In genomic region chr1:167659440-167659839, GRCh38 we compare ENCODE assay signal across 13 cellular contexts. TPM values are rescaled to one million over a fixed set of nuclear protein-coding genes. Genes with fewer than 3 reads are reported as not detected.
DNase-seq lines count a peak whose midpoint lies in the region; ATAC-seq and TF ChIP-seq lines count a peak whose summit lies in the region.
"Had no signal": no experiment of that assay in that cellular context is flagged by ENCODE, and none has a peak within 500 bp of the region (broad histone marks: within the 10 kb centered on the region; RNA-seq: fewer than 3 reads in every experiment).

No MANE protein-coding gene starts in this region.

- DNase-seq in heart right ventricle (no peak), left cardiac atrium (no peak), lung microvascular endothelial cell (ENCODE audit: low read depth in 2 of 2) (peak; percentile 17 to 54), stomach (no peak), DMS79 treated with DMSO at 0.1 percent for 48 hours (lab: John Stamatoyannopoulos, UW) (no peak), DMS79 (lab: John Stamatoyannopoulos, UW) (no peak)
- DNase-seq in activated CD8-positive, alpha-beta T cell treated with anti-CD3 and anti-CD28 coated beads, Interleukin-2, amount 10 ng/mL, durations not matched to agents 7 days and 5 days, result no peak
- DNase-seq: activated CD8-positive, alpha-beta memory T cell treated with anti-CD3 and anti-CD28 coated beads, Interleukin-2, amount 50 U/mL, for 4 hours; head of caudate nucleus; lower lobe of right lung; NCI-H1436; NCI-H69 had no signal

- H3K4me3 ChIP-seq in heart right ventricle (no peak overlapping the region), stomach (no peak overlapping the region)
- H3K4me3 ChIP-seq: lower lobe of right lung had no signal

- H3K4me3 Mint-ChIP-seq in activated CD8-positive, alpha-beta T cell treated with anti-CD3 and anti-CD28 coated beads, Interleukin-2, amount 10 ng/mL, durations not matched to agents 7 days and 5 days, result no peak overlapping the region

- WGBS in heart right ventricle, 2 donors, result 26 to 34% methylated on average over 2 of the region's 2 CpGs
- 33 to 49% (median 45%) methylated on average over 2 of the region's 2 CpGs for WGBS in stomach, 5 donors

- POLR2A ChIA-PET in activated CD8-positive, alpha-beta T cell treated with anti-CD3 and anti-CD28 coated beads, Interleukin-2, amount 10 ng/mL, durations not matched to agents 7 days and 5 days (lab: Charles Lee), result interaction anchor here (1.4 kb wide), 1 partner anchor 14 kb away, joined by 4 read pairs; no protein-coding TSS in a partner anchor

- TF ChIP-seq EP300 in stomach (IDR thresholded peaks at IDR 0.05), result no peak

- H3K27ac Mint-ChIP-seq in activated CD8-positive, alpha-beta T cell treated with anti-CD3 and anti-CD28 coated beads, Interleukin-2, amount 10 ng/mL, durations not matched to agents 7 days and 5 days, result peak overlapping the region; percentile 50

- intact Hi-C loops in heart right ventricle (cut with DNase I) (no loop called here), left cardiac atrium (cut with DNase I) (no loop called here), stomach (cut with DNase I; ENCODE audit: low total_unique reads) (no loop called here)

- TF ChIP-seq POLR2A in stomach (IDR thresholded peaks at IDR 0.05), result no peak

- peaks cover 0 to 29% (median 0%) of the 10 kb centered on the region in 9 donors for H3K36me3 ChIP-seq in heart right ventricle
- H3K36me3 ChIP-seq in stomach, result no peaks in the 10 kb centered on the region
- H3K36me3 ChIP-seq: lower lobe of right lung had no signal

- peaks cover 24 to 100% (median 100%) of the 10 kb centered on the region in 9 donors for H3K4me1 ChIP-seq in heart right ventricle
- H3K4me1 ChIP-seq in stomach, result peaks cover 27 to 94% (median 47%) of the 10 kb centered on the region in 4 donors

- no peaks in the 10 kb centered on the region for H3K27me3 Mint-ChIP-seq in activated CD8-positive, alpha-beta T cell treated with anti-CD3 and anti-CD28 coated beads, Interleukin-2, amount 10 ng/mL, durations not matched to agents 7 days and 5 days (ENCODE audit: low read depth)

- TF ChIP-seq CTCF in heart right ventricle (IDR thresholded peaks at IDR 0.05), result no peak
- no peak for TF ChIP-seq CTCF in stomach (IDR thresholded peaks at IDR 0.05)

- H3K9me3 ChIP-seq in heart right ventricle (no peaks in the 10 kb centered on the region), stomach (no peaks in the 10 kb centered on the region)
- H3K9me3 ChIP-seq: lower lobe of right lung had no signal

- H3K9me3 Mint-ChIP-seq in activated CD8-positive, alpha-beta T cell treated with anti-CD3 and anti-CD28 coated beads, Interleukin-2, amount 10 ng/mL, durations not matched to agents 7 days and 5 days (ENCODE audit: insufficient read depth), result no peaks in the 10 kb centered on the region

- H3K36me3 Mint-ChIP-seq in activated CD8-positive, alpha-beta T cell treated with anti-CD3 and anti-CD28 coated beads, Interleukin-2, amount 10 ng/mL, durations not matched to agents 7 days and 5 days (ENCODE audit: low read depth), result peaks cover 59% of the 10 kb centered on the region

- H3K4me1 Mint-ChIP-seq in activated CD8-positive, alpha-beta T cell treated with anti-CD3 and anti-CD28 coated beads, Interleukin-2, amount 10 ng/mL, durations not matched to agents 7 days and 5 days (ENCODE audit: low read depth), result peaks cover 50% of the 10 kb centered on the region

- CTCF ChIA-PET in activated CD8-positive, alpha-beta T cell treated with anti-CD3 and anti-CD28 coated beads, Interleukin-2, amount 10 ng/mL, durations not matched to agents 7 days and 5 days (lab: Charles Lee), result interaction anchor here (0.9 kb wide), 1 partner anchor 86 kb away, joined by 3 read pairs; no protein-coding TSS in a partner anchor

- ATAC-seq in heart right ventricle (no peak), left cardiac atrium (no peak), GM19035 (IDR thresholded peaks at IDR 0.05; ENCODE audit: unreplicated experiment) (no peak)
- ATAC-seq in activated CD8-positive, alpha-beta T cell treated with anti-CD3 and anti-CD28 coated beads, Interleukin-2, amount 10 ng/mL, durations not matched to agents 7 days and 5 days, result no peak

- H3K27me3 ChIP-seq in heart right ventricle, result no peaks in the 10 kb centered on the region
- H3K27me3 ChIP-seq in stomach, result no peaks in the 10 kb centered on the region

- H3K27ac ChIP-seq in heart right ventricle, result peak overlapping the region in 7 of 10 donors; percentile 3 to 87 (median 13)
- H3K27ac ChIP-seq in stomach, result peak overlapping the region in 4 of 5 donors; percentile 7 to 59 (median 32)
- H3K27ac ChIP-seq: lower lobe of right lung had no signal

RNA-seq across cellular contexts. Expression of gene RCSD1, which starts 29.4 kb away (rescaled TPM):
- total RNA-seq in heart right ventricle, result 10 to 100 TPM; 27.9 to 50.2 (median 39.7) TPM
- 10 to 100 TPM in 1 of 2 donors, 1 to 10 TPM in 1; 9.0 to 13.5 TPM for polyA plus RNA-seq in heart right ventricle
- 10 to 100 TPM; 33.6 to 38.7 TPM for total RNA-seq in left cardiac atrium
- 100 to 1,000 TPM; 143 to 145 TPM for total RNA-seq in activated CD8-positive, alpha-beta T cell treated with anti-CD3 and anti-CD28 coated beads, Interleukin-2, amount 10 ng/mL, durations not matched to agents 7 days and 5 days
- 21.4 and 99.8 TPM in 2 replicates for total RNA-seq in lung microvascular endothelial cell
- total RNA-seq in stomach, result 10 to 100 TPM in 4 of 5 donors, 1 to 10 TPM in 1; 8.2 to 29.0 (median 16.2) TPM
- 10 to 100 TPM in 2 of 3 donors, 1 to 10 TPM in 1; 6.0 to 43.7 (median 23.2) TPM for polyA plus RNA-seq in stomach

Comparison
In these comparisons a context has a peak if more than half of its experiments do, and no peak if none do; other contexts are left out.
1. DNase-seq: peak in lung microvascular endothelial cell (2 of 2); none in heart right ventricle (0 of 2), left cardiac atrium (single experiment), activated CD8-positive, alpha-beta T cell treated with anti-CD3 and anti-CD28 coated beads, Interleukin-2, amount 10 ng/mL, durations not matched to agents 7 days and 5 days (single experiment), stomach (single experiment), DMS79 treated with DMSO at 0.1 percent for 48 hours (single experiment) and DMS79 (single experiment).